1 cellular context compared by ENCODE assay signal in the genomic region with DNA sequence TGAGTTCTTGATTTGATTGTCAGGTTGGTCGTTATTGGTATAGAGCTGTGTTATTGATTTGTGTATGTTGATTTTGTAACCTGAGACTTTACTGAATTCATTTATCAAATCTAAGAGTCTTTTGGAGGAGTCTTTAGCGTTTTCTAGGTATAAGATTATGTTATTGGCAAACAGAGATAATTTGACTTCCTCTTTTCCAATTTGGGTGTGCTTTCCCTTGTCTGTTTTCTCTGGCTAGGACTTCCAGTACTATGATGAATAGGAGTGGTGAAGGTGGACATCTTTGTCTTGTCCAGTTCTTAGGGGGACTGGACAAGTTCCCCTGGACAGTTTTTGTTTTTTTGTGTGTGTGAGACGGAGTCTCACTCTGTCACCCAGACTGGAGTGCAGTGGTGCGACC.
A peak's percentile ranks its signal among the peaks of the same experiment; 100 is the strongest.
TF ChIP-seq lines count a peak whose summit lies in the region.

No MANE protein-coding gene starts in this region.

TF ChIP-seq in GM12878, 131 proteins besides CTCF, POLR2A, EP300 and RAD21:
- peak; percentile 4; the same call in 1 of the 2 replicates for TF ChIP-seq SPI1 (IDR thresholded peaks at IDR 0.05; ENCODE audit: borderline replicate concordance, insufficient read depth, low read depth, low read length)
- TF ChIP-seq FOS (IDR thresholded peaks at IDR 0.05; ENCODE audit: borderline replicate concordance, extremely low read depth, insufficient read length): no peak
